8 cellular contexts compared by ENCODE assay signal in genomic region chr12:47779301-47779942, GRCh38. TPM values are rescaled to one million over a fixed set of nuclear protein-coding genes. Genes with fewer than 3 reads are reported as not detected.
DNase-seq lines count a peak whose midpoint lies in the region; ATAC-seq, FAIRE-seq and TF ChIP-seq lines count a peak whose summit lies in the region.

No MANE protein-coding gene starts in this region.

- ATAC-seq in GM18511 (IDR thresholded peaks at IDR 0.05; ENCODE audit: unreplicated experiment) (peak; percentile 84), HG03060 (IDR thresholded peaks at IDR 0.05; ENCODE audit: low read depth, unreplicated experiment) (peak; percentile 59), WTC11 (peak; percentile 85)

- CTCF ChIA-PET in AG04449 (lab: Yijun Ruan, JAX) (interaction anchor here (0.9 to 19.6 kb wide), 14 partner anchors 11 to 747 kb away, joined by 3 to 1419 read pairs (median 8); partner anchors contain the start of genes ENDOU, RAPGEF3, RPAP3 and TMEM106C), WTC11 (lab: Charles Lee) (interaction anchor here (0.6 to 19.3 kb wide), 32 partner anchors 8 to 805 kb away, joined by 3 to 735 read pairs (median 5); partner anchors contain the start of genes ENDOU, RAPGEF3 and RPAP3)

- TF ChIP-seq CTCF in AG04449 (IDR thresholded peaks at IDR 0.05; ENCODE audit: insufficient read depth, low read length, missing control alignments) (peak; percentile 86), WTC11 (IDR thresholded peaks at IDR 0.05) (peak; percentile 93), bronchial epithelial cell (IDR thresholded peaks at IDR 0.05; ENCODE audit: insufficient read depth, low read length, severe bottlenecking) (peak; percentile 88)

- H3K27ac Mint-ChIP-seq in WTC11: peak overlapping the region; percentile 37; the same call in 1 of the 2 replicates

- no peaks in the 10 kb centered on the region for H3K27me3 ChIP-seq in bronchial epithelial cell (ENCODE audit: control insufficient read depth, insufficient read depth, low read length)

- H3K4me1 Mint-ChIP-seq in WTC11: peaks cover 32% of the 10 kb centered on the region

- FAIRE-seq in bronchial epithelial cell (lab: Jason Lieb, UNC): no peak

- H3K4me3 ChIP-seq in AG04449 (ENCODE audit: low read depth, low read length) (no peak overlapping the region), bronchial epithelial cell (ENCODE audit: low read depth, low read length) (no peak overlapping the region)

- H3K36me3 Mint-ChIP-seq in WTC11: peaks cover 2% of the 10 kb centered on the region; the same call in 1 of the 2 replicates

- DNase-seq in AG04449 (ENCODE audit: low read depth, low spot score): peak; percentile 34
- peak; percentile 69 for DNase-seq in NCI-H2171 treated with DMSO at 0.1 percent for 48 hours (lab: John Stamatoyannopoulos, UW)
- peak; percentile 97 for DNase-seq in WTC11 (ENCODE audit: low spot score)
- DNase-seq in bronchial epithelial cell (ENCODE audit: low read depth): peak; percentile 75
- DNase-seq in islet precursor cell: peak; percentile 99
- peak; percentile 96 for DNase-seq in stimulated activated CD4-positive, alpha-beta T cell treated with anti-CD3 and anti-CD28 coated beads, Interleukin-2, amount 100 ng/mL, for 24 hours

- peaks cover 6% of the 10 kb centered on the region for H3K36me3 ChIP-seq in bronchial epithelial cell (ENCODE audit: control insufficient read depth, insufficient read depth, low read length)

- H3K4me3 Mint-ChIP-seq in WTC11: peak overlapping the region; percentile 44

- no peaks in the 10 kb centered on the region for H3K9me3 Mint-ChIP-seq in WTC11

- peaks cover 11% of the 10 kb centered on the region for H3K27me3 Mint-ChIP-seq in WTC11 (ENCODE audit: low read depth)

- POLR2A ChIA-PET in AG04449 (lab: Yijun Ruan, JAX): interaction anchor here (0.9 to 1.2 kb wide), 3 partner anchors 43 to 73 kb away, joined by 3 to 6 read pairs (median 3); partner anchors contain the start of gene RPAP3
- POLR2A ChIA-PET in WTC11 (lab: Charles Lee): interaction anchor here (0.8 to 4.3 kb wide), 4 partner anchors 28 to 39 kb away, joined by 3 to 17 read pairs (median 3); no protein-coding TSS in a partner anchor

TF ChIP-seq in WTC11, 78 proteins besides CTCF, POLR2A, EP300 and RAD21:
- TF ChIP-seq PRRX2 (CRISPR knock-in tag; IDR thresholded peaks at IDR 0.05) (no peak), AR (CRISPR knock-in tag; IDR thresholded peaks at IDR 0.05) (0 out of 2 replicates have a peak, but pooled peaks have one; percentile 23), NFATC4 (CRISPR knock-in tag; IDR thresholded peaks at IDR 0.05) (no peak)

RNA-seq across cellular contexts. Expression of gene SLC48A1, which starts 6.4 kb away (rescaled TPM):
- total RNA-seq in WTC11 (2021) (13.5 to 16.8 TPM (median 13.8 TPM) in 3 replicates), bronchial epithelial cell (7.3 and 10.3 TPM in 2 replicates)

RNA-seq across cellular contexts. Expression of gene RAPGEF3, which starts 20.7 kb away (rescaled TPM):
- total RNA-seq in WTC11 (2021): 9.0 to 13.3 TPM (median 9.7 TPM) in 3 replicates
- 0.90 and 3.9 TPM in 2 replicates for total RNA-seq in bronchial epithelial cell

RNA-seq across cellular contexts. Expression of gene HDAC7, which starts 40.3 kb away (rescaled TPM):
- 89.9 to 111 TPM (median 94.7 TPM) in 3 replicates for total RNA-seq in WTC11 (2021)
- total RNA-seq in bronchial epithelial cell: 7.1 and 9.0 TPM in 2 replicates

RNA-seq across cellular contexts. Expression of gene ENDOU, which starts 54.1 kb away (rescaled TPM):
- total RNA-seq in WTC11 (2021) (not detected in 3 replicates), bronchial epithelial cell (0.38 TPM in 1 of 2 replicates, not detected in the other)

Comparison
In these comparisons a context has a peak if more than half of its experiments do, and no peak if none do; other contexts are left out.
1. DNase-seq: peak in every context shown above with its lines; median percentile 99 in islet precursor cell; 97 in WTC11; 96 in stimulated activated CD4-positive, alpha-beta T cell treated with anti-CD3 and anti-CD28 coated beads, Interleukin-2, amount 100 ng/mL, for 24 hours; 75 in bronchial epithelial cell; 69 in NCI-H2171 treated with DMSO at 0.1 percent for 48 hours; 34 in AG04449.